Comparison of ENCODE assay signal across 8 cellular contexts in genomic region chr2:126886201-126886905, GRCh38. TPM values are rescaled to one million over a fixed set of nuclear protein-coding genes. Genes with fewer than 3 reads are reported as not detected.
DNase-seq lines count a peak whose midpoint lies in the region; ATAC-seq, FAIRE-seq and TF ChIP-seq lines count a peak whose summit lies in the region.

No MANE protein-coding gene starts in this region.

- H2AFZ ChIP-seq in PC-3 (ENCODE audit: low read length) (no peak overlapping the region), K562 (ENCODE audit: low read depth, low read length) (peak overlapping the region; percentile 65)

- WGBS in K562 (ENCODE audit: insufficient coverage, low coverage, missing lambda C conversion rate) = 8% methylated on average over 32 of the region's 40 CpGs

- H3K4me3 ChIP-seq in PC-3 (ENCODE audit: low read length) = no peak overlapping the region
- H3K4me3 ChIP-seq in K562 = no peak overlapping the region; the same call in 1 of the 2 replicates

- FAIRE-seq in K562 (lab: Jason Lieb, UNC) = no peak

- H3K27ac ChIP-seq in PC-3 (ENCODE audit: low read length) (no peak overlapping the region), K562 (ENCODE audit: extremely low read depth, low read depth, low read length) (no peak overlapping the region)

- BruUV-seq in PC-3 (replicated peaks; lab: Mats Ljungman, UMichigan) (no TSS peak), K562 (replicated peaks; lab: Mats Ljungman, UMichigan) (no TSS peak)

- H4K20me1 ChIP-seq in PC-3 (ENCODE audit: low read length) (no peaks in the 10 kb centered on the region), K562 (replicated peaks; ENCODE audit: control insufficient read depth, insufficient read depth, low read length) (no peaks in the 10 kb centered on the region)

- H3K9me1 ChIP-seq in K562 (ENCODE audit: control insufficient read depth, insufficient read depth, low read length) = peaks cover 4% of the 10 kb centered on the region

- H3K4me1 ChIP-seq in PC-3 (ENCODE audit: insufficient read depth, low read length) (no peaks in the 10 kb centered on the region), K562 (replicated peaks in 1 of 2; ENCODE audit: control insufficient read depth in 2 of 2, insufficient read depth in 2 of 2, low read length in 2 of 2) (peaks cover 0 to 10% of the 10 kb centered on the region in 2 experiments; a peak in 2 of 5 replicates)

- no peaks in the 10 kb centered on the region for H3K9me3 ChIP-seq in PC-3 (ENCODE audit: low read length)
- no peaks in the 10 kb centered on the region for H3K9me3 ChIP-seq in K562 (replicated peaks; ENCODE audit: control insufficient read depth, insufficient read depth, low read depth, low read length)

- H3K9ac ChIP-seq in PC-3 (ENCODE audit: low read length) (no peak overlapping the region), K562 (ENCODE audit: insufficient read depth in 1 of 2, low read depth in 2 of 2, low read length in 2 of 2) (no peak overlapping the region)

- CTCF ChIA-PET in PC-3 (lab: Charles Lee) (no interaction called here), K562 (lab: Yijun Ruan, JAX; ENCODE audit: low intra/inter-chr PET ratio) (no interaction called here)

- in situ Hi-C loops in K562 (cut with MboI) = no loop called here

- intact Hi-C loops in PC-3 (cut with micrococcal nuclease) (no loop called here), K562 (cut with micrococcal nuclease) (loop anchor here (5.0 kb wide), 1 partner anchor 86 kb away; no protein-coding TSS in a partner anchor)

- peak; percentile 44 for TF ChIP-seq CTCF in PC-3 (conservative IDR thresholded peaks at IDR 0.05; ENCODE audit: low read depth, low read length)
- TF ChIP-seq CTCF in K562 (IDR thresholded peaks at IDR 0.05 in 2 of 3, conservative IDR thresholded peaks at IDR 0.05 in 1 of 3; ENCODE audit: insufficient read depth in 2 of 3, low read depth in 1 of 3, low read length in 3 of 3) = peak; percentile 68 to 84 (median 81)

- no peaks in the 10 kb centered on the region for H3K79me2 ChIP-seq in PC-3 (ENCODE audit: low read length)
- H3K79me2 ChIP-seq in K562 (ENCODE audit: control insufficient read depth, insufficient read depth, low read length) = no peaks in the 10 kb centered on the region

- POLR2A ChIA-PET in PC-3 (lab: Charles Lee; ENCODE audit: unreplicated experiment) (no interaction called here), K562 (lab: Yijun Ruan, JAX) (no interaction called here)

- H3K4me2 ChIP-seq in PC-3 (ENCODE audit: low read length) (no peak overlapping the region), K562 (ENCODE audit: insufficient read depth, low read length) (peak overlapping the region; percentile 41)

- H3K36me3 ChIP-seq in PC-3 (ENCODE audit: low read depth, low read length) (no peaks in the 10 kb centered on the region), K562 (ENCODE audit: control insufficient read depth, insufficient read depth, low read length) (no peaks in the 10 kb centered on the region)

- TF ChIP-seq EP300 in K562 (IDR thresholded peaks at IDR 0.05; ENCODE audit: low read length) = no peak

- DNase-seq in PC-3 (peak; percentile 4), K562 (ENCODE audit: extremely low read depth in 1 of 4, low spot score in 3 of 4) (peak; percentile 73 to 92 (median 90)), iris pigment epithelial cell (ENCODE audit: low read depth) (peak; percentile 50), HPDE6-E6E7 (ENCODE audit: extremely low spot score) (no peak), SHP77 (lab: John Stamatoyannopoulos, UW) (no peak)
- peak; percentile 39 for DNase-seq in stimulated activated CD4-positive, alpha-beta T cell treated with anti-CD3 and anti-CD28 coated beads, Interleukin-12 subunit alpha, Interleukin-12 subunit beta, amount 100 ng/mL, for 4 hours

- peak; percentile 28 to 57 for TF ChIP-seq RAD21 in K562 (CRISPR knock-in tag; conservative IDR thresholded peaks at IDR 0.05 in 1 of 2, IDR thresholded peaks at IDR 0.05 in 1 of 2)

- H3K27me3 ChIP-seq in PC-3 (ENCODE audit: low read length) (peaks cover 45% of the 10 kb centered on the region), K562 (ENCODE audit: control insufficient read depth in 2 of 2, insufficient read depth in 2 of 2, low read length in 2 of 2) (peaks cover 7 to 56% of the 10 kb centered on the region in 2 experiments; a peak in 4 of 5 replicates)

- peak; percentile 87 for ATAC-seq in GM18505 (IDR thresholded peaks at IDR 0.05; ENCODE audit: unreplicated experiment)
- ATAC-seq in HG02642 (IDR thresholded peaks at IDR 0.05; ENCODE audit: poor library complexity, unreplicated experiment) = peak; percentile 83
- peak; percentile 37; the same call in 1 of the 2 replicates for ATAC-seq in PC-3
- peak; percentile 99 for ATAC-seq in K562

- no peaks in the 10 kb centered on the region for H3K9me2 ChIP-seq in PC-3 (replicated peaks; ENCODE audit: low read length)

- no peak for TF ChIP-seq POLR2A in GM18505 (IDR thresholded peaks at IDR 0.05; ENCODE audit: borderline replicate concordance, extremely low read depth, insufficient read depth, insufficient read length)
- TF ChIP-seq POLR2A in K562 (conservative IDR thresholded peaks at IDR 0.05) = no peak

- H3F3A ChIP-seq in PC-3 (ENCODE audit: low read length, unreplicated experiment) = no peaks in the 10 kb centered on the region

TF ChIP-seq in K562, 482 proteins besides CTCF, POLR2A, EP300 and RAD21 (continues in another document):
- peak; percentile 81 for TF ChIP-seq SP1 (CRISPR knock-in tag; IDR thresholded peaks at IDR 0.05)
- no peak for TF ChIP-seq LARP7 (IDR thresholded peaks at IDR 0.05)
- no peak for TF ChIP-seq ZNF408 (CRISPR knock-in tag; IDR thresholded peaks at IDR 0.05; ENCODE audit: low read depth)
- TF ChIP-seq MEF2D (tag; conservative IDR thresholded peaks at IDR 0.05; ENCODE audit: low read depth) = no peak
- TF ChIP-seq MXI1 (IDR thresholded peaks at IDR 0.05; ENCODE audit: low read depth, low read length) = no peak
- 0 out of 2 replicates have a peak, but pooled peaks have one; percentile 18 for TF ChIP-seq CBX1 (IDR thresholded peaks at IDR 0.05; ENCODE audit: low read depth)
- no peak for TF ChIP-seq FOXP4 (CRISPR knock-in tag; IDR thresholded peaks at IDR 0.05; ENCODE audit: borderline replicate concordance)
- no peak for TF ChIP-seq SUPT5H (IDR thresholded peaks at IDR 0.05)
- TF ChIP-seq HDAC1 (IDR thresholded peaks at IDR 0.05) = no peak
- no peak for TF ChIP-seq ELF2 (CRISPR knock-in tag; IDR thresholded peaks at IDR 0.05)
- TF ChIP-seq SAFB2 (IDR thresholded peaks at IDR 0.05; ENCODE audit: borderline replicate concordance, low read depth, low read length, severe bottlenecking) = no peak
- TF ChIP-seq RCOR1 (IDR thresholded peaks at IDR 0.05; ENCODE audit: borderline replicate concordance in 1 of 2, low read depth in 2 of 2, low read length in 2 of 2) = 0 out of 4 replicates have a peak, but pooled peaks of 1 of the 2 experiments have one; percentile 3
- TF ChIP-seq ZNF57 (CRISPR knock-in tag; IDR thresholded peaks at IDR 0.05) = no peak
- TF ChIP-seq KLF16 (IDR thresholded peaks at IDR 0.05) = no peak
- no peak for TF ChIP-seq FOXA1 (IDR thresholded peaks at IDR 0.05; ENCODE audit: borderline replicate concordance)
- peak; percentile 58 to 64 for TF ChIP-seq NRF1 (conservative IDR thresholded peaks at IDR 0.05 in 1 of 2, IDR thresholded peaks at IDR 0.05 in 1 of 2)
- TF ChIP-seq ELK1 (CRISPR knock-in tag; IDR thresholded peaks at IDR 0.05) = no peak
- no peak for TF ChIP-seq MAZ (CRISPR knock-in tag; conservative IDR thresholded peaks at IDR 0.05 in 1 of 2, IDR thresholded peaks at IDR 0.05 in 1 of 2)

RNA-seq across cellular contexts. Expression of gene TEX51, which starts 12.3 kb away (rescaled TPM):
- total RNA-seq in PC-3 (2014; rRNA removed) = not detected in 2 replicates
- not detected in 2 replicates for total RNA-seq in K562 (2011; cell fraction: chromatin; rRNA removed; ENCODE audit: low replicate concordance)
- total RNA-seq in K562 (2011; cell fraction: nucleolus; rRNA removed) = not detected in 2 replicates
- total RNA-seq in K562 (2011; cell fraction: nucleoplasm; rRNA removed) = not detected in 2 replicates
- total RNA-seq in K562 (2014; rRNA removed) = not detected in 2 replicates
- total RNA-seq in K562 (2014; rRNA removed; fragmentation: Illumina TruSeq; extraction: Trizol) = not detected in 2 replicates
- not detected in 2 replicates for total RNA-seq in K562 (2015; rRNA removed; fragmentation: Illumina TruSeq; extraction: Trizol)
- not detected in 2 replicates for total RNA-seq in K562 (2021)
- polyA plus RNA-seq in K562 (2011; rRNA removed) = not detected in 2 replicates
- not detected in 2 replicates for polyA plus RNA-seq in K562 (2011; cell fraction: cytosol; rRNA removed)
- polyA plus RNA-seq in K562 (2011; cell fraction: nucleus; rRNA removed) = not detected in 2 replicates
- polyA plus RNA-seq in K562 (2012) = not detected in 2 replicates
- not detected in 2 replicates for polyA plus RNA-seq in K562 (2014; fragmentation: Illumina TruSeq; extraction: Trizol)
- polyA plus RNA-seq in K562 (2014; fragmentation: Nextera tagmentation; extraction: Ambion mirVana) = not detected
- polyA plus RNA-seq in K562 (2014; rRNA removed) = not detected in 2 replicates
- not detected in 2 replicates for polyA minus RNA-seq in K562 (2011; rRNA and poly(A)+ RNA removed)
- not detected in 2 replicates for polyA minus RNA-seq in K562 (2011; cell fraction: cytosol; rRNA and poly(A)+ RNA removed)
- not detected in 2 replicates for polyA minus RNA-seq in K562 (2011; cell fraction: nucleus; rRNA and poly(A)+ RNA removed)

Comparison
In these comparisons a context has a peak if more than half of its experiments do, and no peak if none do; other contexts are left out.
1. ATAC-seq: peak in every context shown above with its lines; median percentile 99 in K562; 87 in GM18505; 83 in HG02642; 37 in PC-3.
2. DNase-seq: peak in PC-3 (single experiment), K562 (4 of 4), iris pigment epithelial cell (single experiment) and stimulated activated CD4-positive, alpha-beta T cell treated with anti-CD3 and anti-CD28 coated beads, Interleukin-12 subunit alpha, Interleukin-12 subunit beta, amount 100 ng/mL, for 4 hours (single experiment); none in HPDE6-E6E7 (single experiment) and SHP77 (0 of 2).